1 cellular context compared by ENCODE assay signal in genomic region chrX:20140410-20140809, GRCh38.
TF ChIP-seq lines count a peak whose summit lies in the region.

No MANE protein-coding gene starts in this region.

TF ChIP-seq in HepG2, 621 proteins besides CTCF, POLR2A, EP300 and RAD21:
- TF ChIP-seq JDP2 (CRISPR knock-in tag; IDR thresholded peaks at IDR 0.05; ENCODE audit: borderline replicate concordance) (no peak), CREBL2 (CRISPR knock-in tag; IDR thresholded peaks at IDR 0.05; ENCODE audit: borderline replicate concordance) (no peak), ZBTB49 (CRISPR knock-in tag; IDR thresholded peaks at IDR 0.05; ENCODE audit: borderline replicate concordance) (no peak), TP53 (CRISPR knock-in tag; conservative IDR thresholded peaks at IDR 0.05) (no peak), ZBTB38 (CRISPR knock-in tag; IDR thresholded peaks at IDR 0.05) (no peak), ATAD3A (CRISPR knock-in tag; IDR thresholded peaks at IDR 0.05) (no peak), ZBTB46 (CRISPR knock-in tag; IDR thresholded peaks at IDR 0.05; ENCODE audit: borderline replicate concordance) (no peak), KMT2B (CRISPR knock-in tag; IDR thresholded peaks at IDR 0.05) (no peak), ZNF713 (CRISPR knock-in tag; IDR thresholded peaks at IDR 0.05) (no peak), HIC2 (CRISPR knock-in tag; IDR thresholded peaks at IDR 0.05; ENCODE audit: low read depth) (no peak), ZNF143 (CRISPR knock-in tag; IDR thresholded peaks at IDR 0.05) (no peak), BCL3 (CRISPR knock-in tag; IDR thresholded peaks at IDR 0.05) (no peak), ZNF205 (CRISPR knock-in tag; IDR thresholded peaks at IDR 0.05) (no peak), ZNF12 (CRISPR knock-in tag; IDR thresholded peaks at IDR 0.05) (no peak), MIXL1 (CRISPR knock-in tag; IDR thresholded peaks at IDR 0.05) (no peak), ZNF609 (CRISPR knock-in tag; IDR thresholded peaks at IDR 0.05; ENCODE audit: borderline replicate concordance) (no peak), PLRG1 (conservative IDR thresholded peaks at IDR 0.05) (no peak)
